In genomic region chr20:4869290-4870193, GRCh38 we compare ENCODE assay signal across 13 cellular contexts. TPM values are rescaled to one million over a fixed set of nuclear protein-coding genes. Genes with fewer than 3 reads are reported as not detected.
A peak's percentile ranks its signal among the peaks of the same experiment; 100 is the strongest.
DNase-seq lines count a peak whose midpoint lies in the region; ATAC-seq and TF ChIP-seq lines count a peak whose summit lies in the region.
"Had no signal": no experiment of that assay in that cellular context is flagged by ENCODE, and none has a peak within 500 bp of the region (broad histone marks: within the 10 kb centered on the region; RNA-seq: fewer than 3 reads in every experiment).

No MANE protein-coding gene starts in this region.

- 0 out of 2 replicates have a peak overlapping the region, but pooled peaks have one; percentile 13 for H2BK120ac ChIP-seq in IMR-90 (ENCODE audit: low read depth, low read length)

- peak; percentile 86 for ATAC-seq in IMR-90 (ENCODE audit: low read depth)
- ATAC-seq in left lobe of liver, result peak; percentile 45
- no peak for ATAC-seq in SK-N-SH treated with all-trans-retinoic acid at 6 μM for 48 hours
- ATAC-seq: psoas muscle had no signal

- H2BK20ac ChIP-seq in IMR-90 (ENCODE audit: low read depth, low read length), result 0 out of 2 replicates have a peak overlapping the region, but pooled peaks have one; percentile 26

- BruUV-seq in IMR-90 (replicated peaks; lab: Mats Ljungman, UMichigan), result no TSS peak

- peak overlapping the region; percentile 6 for H2AFZ ChIP-seq in IMR-90 (replicated peaks; ENCODE audit: low read length, poor library complexity)

- peak overlapping the region; percentile 47; the same call in 1 of the 2 replicates for H2AK5ac ChIP-seq in IMR-90 (ENCODE audit: low read depth, low read length)

- H4K5ac ChIP-seq in IMR-90 (ENCODE audit: low read depth, low read length), result no peak overlapping the region

- H3K27ac ChIP-seq in IMR-90 (ENCODE audit: insufficient read depth, low read length), result no peak overlapping the region
- peak overlapping the region; percentile 80 for H3K27ac ChIP-seq in VCaP
- H3K27ac ChIP-seq: HL-60, psoas muscle had no signal

- H3K4me3 ChIP-seq in IMR-90 (ENCODE audit: insufficient read depth, low read depth, low read length), result no peak overlapping the region
- H3K4me3 ChIP-seq: psoas muscle had no signal

- no peaks in the 10 kb centered on the region for H3K27me3 ChIP-seq in IMR-90 (ENCODE audit: control insufficient read depth, insufficient read depth, low read length)

- 68% methylated on average over 16 of the region's 20 CpGs; no CpG with 5 or more reads in 1 of the 2 experiments for WGBS in IMR-90 (ENCODE audit: extremely low coverage in 2 of 2, insufficient read length in 1 of 2), 2 experiments

- H3K4ac ChIP-seq in IMR-90 (ENCODE audit: low read depth, low read length), result peak overlapping the region; percentile 29; the same call in 1 of the 2 replicates

- H3K4me1 ChIP-seq in IMR-90 (ENCODE audit: control insufficient read depth, insufficient read depth, low read length), result peaks cover 6% of the 10 kb centered on the region; the same call in 1 of the 2 replicates
- H3K4me1 ChIP-seq: psoas muscle had no signal

- DNase-seq in COLO668 (lab: John Stamatoyannopoulos, UW; ENCODE audit: unreplicated experiment) (peak; percentile 45), IMR-90 (peak; percentile 86), left lobe of liver (ENCODE audit: low spot score) (peak; percentile 46), SK-N-DZ (ENCODE audit: low spot score) (no peak), amniotic stem cell (lab: John Stamatoyannopoulos, UW) (no peak), NCI-H526 treated with DMSO at 0.1 percent for 48 hours (lab: John Stamatoyannopoulos, UW) (no peak)
- DNase-seq: activated naive CD4-positive, alpha-beta T cell treated with Interleukin-2 at 50 U/mL for 16 hours; islet precursor cell; NCI-H187 treated with DMSO at 0.1 percent for 48 hours; psoas muscle had no signal

- H4K8ac ChIP-seq in IMR-90 (ENCODE audit: low read depth in 2 of 2, low read length in 2 of 2), result no peak overlapping the region; a peak in 1 of 4 replicates

- H3K9me1 ChIP-seq in IMR-90 (ENCODE audit: insufficient read depth, low read length), result peaks cover 8% of the 10 kb centered on the region

- H2AK9ac ChIP-seq in IMR-90 (replicated peaks; ENCODE audit: low read depth, low read length, poor library complexity), result no peak overlapping the region

- 0 out of 2 replicates have a peak, but pooled peaks have one; percentile 1 for TF ChIP-seq RAD21 in IMR-90 (IDR thresholded peaks at IDR 0.05; ENCODE audit: low read length)

- in situ Hi-C loops in IMR-90 (cut with MboI; ENCODE audit: low sequenced_read_pairs), result no loop called here

- TF ChIP-seq POLR2A in IMR-90 (IDR thresholded peaks at IDR 0.05; ENCODE audit: low read depth, low read length), result no peak

- dilution Hi-C loops in IMR-90 (cut with HindIII; ENCODE audit: low sequenced_read_pairs, unreplicated experiment), result no loop called here

- no peak overlapping the region for H2BK5ac ChIP-seq in IMR-90 (ENCODE audit: low read depth, low read length, poor library complexity, severe bottlenecking)

- intact Hi-C loops in IMR-90 (cut with micrococcal nuclease), result no loop called here

- H3K23ac ChIP-seq in IMR-90 (ENCODE audit: low read depth, low read length), result no peak overlapping the region

- H3K14ac ChIP-seq in IMR-90 (replicated peaks; ENCODE audit: low read depth, low read length), result no peak overlapping the region

- TF ChIP-seq CTCF in IMR-90 (conservative IDR thresholded peaks at IDR 0.05; ENCODE audit: low read depth, low read length) (no peak), VCaP (conservative IDR thresholded peaks at IDR 0.05) (no peak)

- no peak overlapping the region for H3K9ac ChIP-seq in IMR-90 (ENCODE audit: low read depth, low read length)

- no peaks in the 10 kb centered on the region for H3K9me3 ChIP-seq in IMR-90 (ENCODE audit: control insufficient read depth, insufficient read depth, low read length)
- H3K9me3 ChIP-seq: psoas muscle had no signal

- no peak overlapping the region for H4K91ac ChIP-seq in IMR-90 (ENCODE audit: insufficient read depth, low read depth, low read length)

- CTCF ChIA-PET in IMR-90 (lab: Yijun Ruan, JAX), result no interaction called here

- no peaks in the 10 kb centered on the region for H3K79me1 ChIP-seq in IMR-90 (ENCODE audit: low read depth in 1 of 2, low read length in 2 of 2)

- H4K20me1 ChIP-seq in IMR-90 (ENCODE audit: insufficient read depth, low read length), result no peaks in the 10 kb centered on the region

- H2BK15ac ChIP-seq in IMR-90 (ENCODE audit: low read depth, low read length), result no peak overlapping the region

- POLR2A ChIA-PET in IMR-90 (lab: Charles Lee; ENCODE audit: unreplicated experiment), result no interaction called here

- H3K4me2 ChIP-seq in IMR-90 (ENCODE audit: low read depth, low read length), result no peak overlapping the region; the same call in 1 of the 2 replicates

- H3K18ac ChIP-seq in IMR-90 (ENCODE audit: low read depth, low read length), result no peak overlapping the region

- peaks cover 36% of the 10 kb centered on the region for H3K36me3 ChIP-seq in IMR-90 (ENCODE audit: control insufficient read depth, insufficient read depth, low read length)

- H3K56ac ChIP-seq in IMR-90 (ENCODE audit: extremely low read depth, insufficient read depth, low read length), result no peak overlapping the region

TF ChIP-seq in IMR-90, 13 proteins besides CTCF, POLR2A, EP300 and RAD21:
- TF ChIP-seq FOS (IDR thresholded peaks at IDR 0.05; ENCODE audit: low read depth, low read length) (peak; percentile 40), SMC3 (IDR thresholded peaks at IDR 0.05; ENCODE audit: low read depth, low read length) (0 out of 2 replicates have a peak, but pooled peaks have one; percentile 13), BHLHE40 (IDR thresholded peaks at IDR 0.05; ENCODE audit: low read depth, low read length) (peak; percentile 32; the same call in 1 of the 2 replicates), RFX5 (IDR thresholded peaks at IDR 0.05; ENCODE audit: low read depth, low read length) (no peak)

TF ChIP-seq in SK-N-SH treated with all-trans-retinoic acid at 6 μM for 48 hours, 23 proteins besides CTCF, POLR2A, EP300 and RAD21:
- TF ChIP-seq ZNF70 (CRISPR knock-in tag; IDR thresholded peaks at IDR 0.05) (no peak), TSHZ2 (CRISPR knock-in tag; IDR thresholded peaks at IDR 0.05) (no peak), RARB (CRISPR knock-in tag; IDR thresholded peaks at IDR 0.05) (no peak), ZFP30 (CRISPR knock-in tag; IDR thresholded peaks at IDR 0.05) (no peak), BACH2 (CRISPR knock-in tag; IDR thresholded peaks at IDR 0.05; ENCODE audit: borderline replicate concordance) (no peak), GLIS3 (CRISPR knock-in tag; IDR thresholded peaks at IDR 0.05) (no peak)
TF ChIP-seq in SK-N-SH treated with all-trans-retinoic acid at 6 μM for 48 hours: peak in this region for 0.

RNA-seq across cellular contexts. Expression of gene RASSF2, which starts 46.1 kb away (rescaled TPM):
- total RNA-seq in IMR-90 (2012; rRNA removed) (4.2 and 4.5 TPM in 2 replicates), left lobe of liver (2.4 TPM)
- polyA plus RNA-seq in IMR-90 (2012; rRNA removed), result 1.5 and 2.0 TPM in 2 replicates
- 0.73 and 1.1 TPM in 2 replicates for polyA plus RNA-seq in IMR-90 (2012; cell fraction: cytosol; rRNA removed)
- 0.39 and 1.7 TPM in 2 replicates for polyA plus RNA-seq in IMR-90 (2012; cell fraction: nucleus; rRNA removed; ENCODE audit: low replicate concordance)
- polyA plus RNA-seq in SK-N-DZ (2014; cell fraction: cytosol; rRNA removed), result 6.0 and 8.8 TPM in 2 replicates
- 7.5 and 7.9 TPM in 2 replicates for polyA plus RNA-seq in SK-N-DZ (2014; cell fraction: nucleus; rRNA removed)

Comparison
In these comparisons a context has a peak if more than half of its experiments do, and no peak if none do; other contexts are left out.
1. DNase-seq: peak in COLO668 (single experiment), IMR-90 (single experiment) and left lobe of liver (single experiment); none in SK-N-DZ (single experiment), amniotic stem cell (single experiment) and NCI-H526 treated with DMSO at 0.1 percent for 48 hours (single experiment).